Comparison of ENCODE assay signal across 15 cellular contexts in the genomic region with DNA sequence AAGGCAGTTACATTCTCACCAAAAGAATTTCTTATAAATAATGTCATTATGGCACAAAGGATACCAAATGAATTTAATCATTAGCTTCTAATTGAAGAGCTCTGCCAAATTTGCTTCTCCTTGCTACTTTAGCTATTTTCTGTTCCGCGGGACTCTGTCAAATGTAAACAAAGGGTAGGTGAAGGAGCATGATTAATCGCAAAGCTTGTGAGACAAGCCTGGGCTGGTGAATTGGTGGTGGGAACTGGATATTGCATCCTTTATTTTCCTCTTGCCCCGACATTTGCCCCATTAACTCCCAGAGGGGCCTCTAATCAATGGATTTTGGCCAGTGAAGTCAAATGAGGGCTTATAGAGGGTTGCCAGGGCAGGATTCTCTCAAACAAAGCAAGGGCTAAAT.
DNase-seq lines count a peak whose midpoint lies in the region; ATAC-seq, FAIRE-seq and TF ChIP-seq lines count a peak whose summit lies in the region.
"Had no signal": no experiment of that assay in that cellular context is flagged by ENCODE, and none has a peak within 500 bp of the region (broad histone marks: within the 10 kb centered on the region; RNA-seq: fewer than 3 reads in every experiment).

No MANE protein-coding gene starts in this region.

- no peak overlapping the region for H3K4me3 Mint-ChIP-seq in type B pancreatic cell

- DNase-seq in NCI-H2227 (lab: John Stamatoyannopoulos, UW; ENCODE audit: unreplicated experiment): peak; percentile 6
- DNase-seq in NCI-H2227 treated with DMSO at 0.1 percent for 48 hours (lab: John Stamatoyannopoulos, UW): no peak
- DNase-seq in RCC 7860 (ENCODE audit: low spot score): peak; percentile 17
- DNase-seq in hepatocyte (ENCODE audit: low spot score): no peak
- DNase-seq in type B pancreatic cell (ENCODE audit: extremely low spot score, unreplicated experiment): no peak
- DNase-seq in HAP-1 (ENCODE audit: low spot score in 2 of 2): no peak
- no peak for DNase-seq in UCSD-AML1 (lab: John Stamatoyannopoulos, UW; ENCODE audit: unreplicated experiment)
- DNase-seq: activated naive CD4-positive, alpha-beta T cell treated with anti-CD3 and anti-CD28 coated beads, Interleukin-2, amount 50 U/mL, for 16 hours; left ventricle myocardium superior; MM.1S; OCI-M1; posterior cingulate gyrus; T-helper 9 cell had no signal

- no peak overlapping the region for H3K27ac ChIP-seq in hepatocyte

- H2AFZ ChIP-seq in hepatocyte: no peak overlapping the region

- H3K79me2 ChIP-seq in hepatocyte: no peaks in the 10 kb centered on the region

- no peaks in the 10 kb centered on the region for H3K36me3 ChIP-seq in hepatocyte (replicated peaks; ENCODE audit: insufficient read depth, low read depth)
- H3K36me3 ChIP-seq in HAP-1 (replicated peaks): no peaks in the 10 kb centered on the region

- TF ChIP-seq CTCF in hepatocyte (IDR thresholded peaks at IDR 0.05; ENCODE audit: poor library complexity) (peak; percentile 6), type B pancreatic cell (conservative IDR thresholded peaks at IDR 0.05) (peak; percentile 54)

- in situ Hi-C loops in HAP-1 (cut with MboI; ENCODE audit: low sequenced_read_pairs): no loop called here

- no peaks in the 10 kb centered on the region for H4K20me1 ChIP-seq in hepatocyte (ENCODE audit: insufficient read depth, poor library complexity, severe bottlenecking)

- peaks cover 8% of the 10 kb centered on the region for H3K9me3 Mint-ChIP-seq in type B pancreatic cell

- H3K27me3 ChIP-seq in hepatocyte (no peaks in the 10 kb centered on the region), HAP-1 (ENCODE audit: low read depth) (no peaks in the 10 kb centered on the region)

- no peak for ATAC-seq in HG03025 (IDR thresholded peaks at IDR 0.05; ENCODE audit: low FRiP score, unreplicated experiment)
- ATAC-seq: left ventricle myocardium superior had no signal

- no peak overlapping the region for H3K4me3 ChIP-seq in hepatocyte
- H3K4me3 ChIP-seq in HAP-1: no peak overlapping the region

- 30% methylated on average over 4 of the region's 4 CpGs for WGBS in hepatocyte (ENCODE audit: low lambda C conversion rate, missing lambda C conversion rate)

- H3K9me2 ChIP-seq in hepatocyte (replicated peaks; ENCODE audit: insufficient read depth): no peaks in the 10 kb centered on the region

- peak; percentile 72 for FAIRE-seq in RCC 7860 (lab: Jason Lieb, UNC)
- FAIRE-seq: colon had no signal

- peak overlapping the region; percentile 54 for H3K4me2 ChIP-seq in hepatocyte

- H3K9me3 ChIP-seq in hepatocyte (ENCODE audit: low read depth): peaks cover 4% of the 10 kb centered on the region
- H3K9me3 ChIP-seq in HAP-1: peaks cover 4% of the 10 kb centered on the region; the same call in 1 of the 2 replicates

- H3K27me3 Mint-ChIP-seq in type B pancreatic cell: no peaks in the 10 kb centered on the region

- H3K27ac Mint-ChIP-seq in type B pancreatic cell: no peak overlapping the region

- no peaks in the 10 kb centered on the region for H3K36me3 Mint-ChIP-seq in type B pancreatic cell

- peaks cover 12% of the 10 kb centered on the region for H3K4me1 Mint-ChIP-seq in type B pancreatic cell (ENCODE audit: unreplicated experiment)

- no peaks in the 10 kb centered on the region for H3K4me1 ChIP-seq in hepatocyte (ENCODE audit: insufficient read depth)
- no peaks in the 10 kb centered on the region for H3K4me1 ChIP-seq in HAP-1

Comparison
In these comparisons a context has a peak if more than half of its experiments do, and no peak if none do; other contexts are left out.
1. DNase-seq: peak in NCI-H2227 (single experiment) and RCC 7860 (single experiment); none in NCI-H2227 treated with DMSO at 0.1 percent for 48 hours (single experiment), hepatocyte (single experiment), type B pancreatic cell (single experiment), HAP-1 (0 of 2) and UCSD-AML1 (single experiment).